Comparison of ENCODE assay signal across 27 cellular contexts in the genomic region with DNA sequence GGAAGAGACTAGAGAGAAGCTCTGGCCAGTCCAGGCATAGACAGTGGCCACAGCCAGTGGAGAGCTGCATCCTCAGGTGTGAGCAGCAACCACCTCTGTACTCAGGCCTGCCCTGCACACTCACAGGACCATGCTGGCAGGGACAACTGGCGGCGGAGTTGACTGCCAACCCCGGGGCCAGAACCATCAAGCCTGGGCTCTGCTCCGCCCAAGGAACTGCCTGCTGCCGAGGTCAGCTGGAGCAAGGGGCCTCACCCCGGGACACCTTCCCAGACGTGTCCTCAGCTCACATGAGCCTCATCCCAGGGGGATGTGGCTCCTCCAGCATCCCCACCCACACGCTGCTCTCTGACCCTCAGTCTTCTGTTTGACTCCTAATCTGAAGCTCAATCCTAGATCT. TPM values are rescaled to one million over a fixed set of nuclear protein-coding genes. Genes with fewer than 3 reads are reported as not detected.
DNase-seq lines count a peak whose midpoint lies in the region; ATAC-seq and TF ChIP-seq lines count a peak whose summit lies in the region.
"Had no signal": no experiment of that assay in that cellular context is flagged by ENCODE, and none has a peak within 500 bp of the region (broad histone marks: within the 10 kb centered on the region; RNA-seq: fewer than 3 reads in every experiment).

No MANE protein-coding gene starts in this region.

- H2AFZ ChIP-seq in neural progenitor cell (replicated peaks) = no peak overlapping the region
- no peak overlapping the region for H2AFZ ChIP-seq in OCI-LY7 (ENCODE audit: low read length)
- H2AFZ ChIP-seq: hepatocyte, parathyroid adenoma had no signal

- H3K4me3 ChIP-seq in right cardiac atrium (ENCODE audit: low read length) = no peak overlapping the region
- no peak overlapping the region for H3K4me3 ChIP-seq in esophagus muscularis mucosa
- H3K4me3 ChIP-seq in neural progenitor cell = no peak overlapping the region
- H3K4me3 ChIP-seq in vagina = no peak overlapping the region
- H3K4me3 ChIP-seq in OCI-LY7 (ENCODE audit: low read depth, low read length, poor library complexity, severe bottlenecking) = no peak overlapping the region
- H3K4me3 ChIP-seq in A673 (ENCODE audit: low read depth, low read length, poor library complexity, severe bottlenecking) = no peak overlapping the region
- H3K4me3 ChIP-seq: A549, hepatocyte had no signal

- no peak overlapping the region for H3K9ac ChIP-seq in neural progenitor cell
- H3K9ac ChIP-seq: parathyroid adenoma had no signal

- ATAC-seq in right cardiac atrium (no peak), Right ventricle myocardium superior (ENCODE audit: poor library complexity) (no peak)
- ATAC-seq: A549; foreskin keratinocyte; HepG2; naive thymus-derived CD8-positive, alpha-beta T cell; SK-N-SH treated with all-trans-retinoic acid at 6 μM for 48 hours had no signal

- no peaks in the 10 kb centered on the region for H3K9me3 Mint-ChIP-seq in neural progenitor cell
- H3K9me3 Mint-ChIP-seq: central memory CD8-positive, alpha-beta T cell; naive thymus-derived CD8-positive, alpha-beta T cell had no signal

- no TSS peak for BruUV-seq in OCI-LY7 (replicated peaks; lab: Mats Ljungman, UMichigan)
- no TSS peak for BruUV-seq in A673 (replicated peaks; lab: Mats Ljungman, UMichigan)

- TF ChIP-seq POLR2A in esophagus muscularis mucosa (IDR thresholded peaks at IDR 0.05; ENCODE audit: low read depth) (no peak), vagina (IDR thresholded peaks at IDR 0.05) (no peak)

- H3K4me3 Mint-ChIP-seq in neural progenitor cell = no peak overlapping the region
- H3K4me3 Mint-ChIP-seq: activated naive CD8-positive, alpha-beta T cell; B cell; central memory CD8-positive, alpha-beta T cell; naive thymus-derived CD8-positive, alpha-beta T cell had no signal

- TF ChIP-seq EP300 in esophagus muscularis mucosa (IDR thresholded peaks at IDR 0.05) = no peak

- CTCF ChIA-PET in OCI-LY7 (lab: Charles Lee; ENCODE audit: unreplicated experiment) = no interaction called here
- CTCF ChIA-PET in A673 (lab: Charles Lee) = interaction anchor here (1.9 kb wide), 1 partner anchor 28 kb away, joined by 4 read pairs; no protein-coding TSS in a partner anchor

- H3K4me2 ChIP-seq in neural progenitor cell (no peak overlapping the region), OCI-LY7 (ENCODE audit: low read length) (no peak overlapping the region)
- H3K4me2 ChIP-seq: A549 had no signal

- H3K27ac Mint-ChIP-seq in neural progenitor cell = peak overlapping the region; percentile 79
- H3K27ac Mint-ChIP-seq: activated naive CD8-positive, alpha-beta T cell; B cell had no signal

- no peak for TF ChIP-seq CTCF in esophagus muscularis mucosa (IDR thresholded peaks at IDR 0.05)
- TF ChIP-seq CTCF in neural progenitor cell (IDR thresholded peaks at IDR 0.05) = no peak
- TF ChIP-seq CTCF in vagina (IDR thresholded peaks at IDR 0.05) = no peak
- no peak for TF ChIP-seq CTCF in OCI-LY7 (conservative IDR thresholded peaks at IDR 0.05; ENCODE audit: low read length)
- no peak for TF ChIP-seq CTCF in A673 (conservative IDR thresholded peaks at IDR 0.05; ENCODE audit: low read depth, low read length)

- WGBS in right cardiac atrium = 67% methylated on average over 8 of the region's 8 CpGs
- 74% methylated on average over 8 of the region's 8 CpGs for WGBS in esophagus muscularis mucosa

- H3K9me3 ChIP-seq in right cardiac atrium (ENCODE audit: control insufficient read depth, low read length) (no peaks in the 10 kb centered on the region), esophagus muscularis mucosa (no peaks in the 10 kb centered on the region), neural progenitor cell (ENCODE audit: low read depth) (no peaks in the 10 kb centered on the region), vagina (no peaks in the 10 kb centered on the region), OCI-LY7 (ENCODE audit: low read length) (no peaks in the 10 kb centered on the region), A673 (ENCODE audit: low read depth, low read length, poor library complexity, severe bottlenecking) (no peaks in the 10 kb centered on the region)
- H3K9me3 ChIP-seq: A549 had no signal

- POLR2A ChIA-PET in OCI-LY7 (lab: Charles Lee) = interaction anchor here (0.6 kb wide), 1 partner anchor 30 kb away, joined by 5 read pairs; no protein-coding TSS in a partner anchor
- POLR2A ChIA-PET in A673 (lab: Charles Lee; ENCODE audit: low non-redundant PET) = no interaction called here

- intact Hi-C loops in right cardiac atrium (cut with DNase I) (no loop called here), Right ventricle myocardium superior (cut with DNase I) (no loop called here), esophagus muscularis mucosa (cut with DNase I) (no loop called here), vagina (cut with DNase I) (no loop called here), OCI-LY7 (cut with micrococcal nuclease; ENCODE audit: unreplicated experiment) (no loop called here), A673 (cut with micrococcal nuclease; ENCODE audit: unreplicated experiment) (no loop called here)

- H3K4me1 Mint-ChIP-seq in neural progenitor cell = peaks cover 41% of the 10 kb centered on the region

- H3K4me1 ChIP-seq in right cardiac atrium (ENCODE audit: control insufficient read depth, insufficient read depth, low read length) (peaks cover 11% of the 10 kb centered on the region), esophagus muscularis mucosa (peaks cover 78 to 90% (median 84%) of the 10 kb centered on the region in 4 donors), neural progenitor cell (peaks cover 26% of the 10 kb centered on the region), vagina (peaks cover 80% of the 10 kb centered on the region), OCI-LY7 (ENCODE audit: insufficient read depth, low read length, poor library complexity, severe bottlenecking) (no peaks in the 10 kb centered on the region), A673 (ENCODE audit: insufficient read depth, low read length, poor library complexity, severe bottlenecking) (peaks cover 9% of the 10 kb centered on the region)
- H3K4me1 ChIP-seq: foreskin keratinocyte had no signal

- peaks cover 11% of the 10 kb centered on the region for H3K27me3 Mint-ChIP-seq in neural progenitor cell (ENCODE audit: insufficient read depth, low read depth)

- peaks cover 6 to 11% (median 8%) of the 10 kb centered on the region in 4 donors for H3K36me3 ChIP-seq in esophagus muscularis mucosa
- no peaks in the 10 kb centered on the region for H3K36me3 ChIP-seq in neural progenitor cell
- peaks cover 0 to 6% of the 10 kb centered on the region in 2 donors for H3K36me3 ChIP-seq in vagina
- H3K36me3 ChIP-seq in OCI-LY7 (ENCODE audit: insufficient read depth, low read length) = no peaks in the 10 kb centered on the region
- H3K36me3 ChIP-seq in A673 (ENCODE audit: insufficient read depth, low read length, poor library complexity, severe bottlenecking) = no peaks in the 10 kb centered on the region

- H3K27me3 ChIP-seq in right cardiac atrium (ENCODE audit: control insufficient read depth, insufficient read depth) = no peaks in the 10 kb centered on the region
- H3K27me3 ChIP-seq in esophagus muscularis mucosa = no peaks in the 10 kb centered on the region
- H3K27me3 ChIP-seq in neural progenitor cell = peaks cover 5% of the 10 kb centered on the region
- no peaks in the 10 kb centered on the region for H3K27me3 ChIP-seq in vagina
- H3K27me3 ChIP-seq in A673 (replicated peaks; ENCODE audit: insufficient read depth, low read depth, low read length, poor library complexity) = no peaks in the 10 kb centered on the region
- H3K27me3 ChIP-seq: foreskin keratinocyte, hepatocyte had no signal

- H3K27ac ChIP-seq in right cardiac atrium (ENCODE audit: low read length) = no peak overlapping the region
- peak overlapping the region; percentile 25 to 94 (median 50) for H3K27ac ChIP-seq in esophagus muscularis mucosa (replicated peaks in 1 of 4)
- no peak overlapping the region for H3K27ac ChIP-seq in neural progenitor cell
- H3K27ac ChIP-seq in vagina = peak overlapping the region; percentile 92
- no peak overlapping the region for H3K27ac ChIP-seq in OCI-LY7 (ENCODE audit: low read depth, low read length, poor library complexity, severe bottlenecking)
- H3K27ac ChIP-seq in A673 (ENCODE audit: low read depth, low read length, poor library complexity, severe bottlenecking) = no peak overlapping the region
- H3K27ac ChIP-seq: A549, epithelial cell of prostate, foreskin keratinocyte, hepatocyte, parathyroid adenoma had no signal

- no peaks in the 10 kb centered on the region for H3K9me2 ChIP-seq in OCI-LY7 (ENCODE audit: insufficient read depth, low read length)

- peaks cover 30% of the 10 kb centered on the region for H4K20me1 ChIP-seq in neural progenitor cell (ENCODE audit: low read depth)
- no peaks in the 10 kb centered on the region for H4K20me1 ChIP-seq in OCI-LY7 (ENCODE audit: insufficient read depth, low read length)

- H3K36me3 Mint-ChIP-seq in neural progenitor cell = no peaks in the 10 kb centered on the region
- H3K36me3 Mint-ChIP-seq: activated naive CD8-positive, alpha-beta T cell had no signal

- peak in 2 of 3 donors; percentile 52 to 58 for DNase-seq in right cardiac atrium
- no peak for DNase-seq in Right ventricle myocardium superior
- DNase-seq in esophagus muscularis mucosa (ENCODE audit: extremely low spot score) = no peak
- no peak for DNase-seq in neural progenitor cell (ENCODE audit: low spot score)
- DNase-seq in vagina (ENCODE audit: extremely low spot score in 2 of 2) = no peak
- no peak for DNase-seq in OCI-LY7 (ENCODE audit: low spot score)
- DNase-seq in A673 (ENCODE audit: low spot score) = no peak
- DNase-seq in dermis blood vessel endothelial cell = no peak
- DNase-seq: activated CD4-positive, alpha-beta T cell treated with anti-CD3 and anti-CD28 coated beads, Interleukin-2, amount 50 U/mL, for 1 hour; activated CD8-positive, alpha-beta memory T cell treated with anti-CD3 and anti-CD28 coated beads, Interleukin-2, amount 50 U/mL, for 4 hours; foreskin keratinocyte; GDM1; naive thymus-derived CD8-positive, alpha-beta T cell; NCI-H1105 treated with DMSO at 0.1 percent for 48 hours; NCI-H2029; NCI-H2227 treated with DMSO at 0.1 percent for 48 hours; NCI-H748 treated with DMSO at 0.1 percent for 48 hours; T-helper 2 cell had no signal

- H3K79me2 ChIP-seq in neural progenitor cell (ENCODE audit: low read depth) = no peaks in the 10 kb centered on the region
- H3K79me2 ChIP-seq in OCI-LY7 (ENCODE audit: insufficient read depth, low read depth, low read length) = no peaks in the 10 kb centered on the region

- peaks cover 9% of the 10 kb centered on the region for H3F3A ChIP-seq in neural progenitor cell (ENCODE audit: low read depth)

RNA-seq across cellular contexts. Expression of a gene that starts 3.2 kb away (rescaled TPM):
- total RNA-seq in right cardiac atrium (10 to 100 TPM; 20.4 to 26.7 (median 24.2) TPM), Right ventricle myocardium superior (16.6 TPM), esophagus muscularis mucosa (10 to 100 TPM; 26.7 to 43.0 (median 30.2) TPM), neural progenitor cell (ENCODE audit: low replicate concordance) (11.0 and 24.4 TPM in 2 replicates), vagina (86.9 TPM), OCI-LY7 (2022) (0.66 and 0.68 TPM in 2 replicates), A673 (2021) (5.8 TPM in 2 replicates), dermis blood vessel endothelial cell (30.1 and 32.1 TPM in 2 replicates)
- polyA plus RNA-seq in right cardiac atrium = 29.6 TPM
- 0.10 and 0.13 TPM in 2 replicates for total RNA-seq in OCI-LY7 (2014; rRNA removed; shearing (Covaris generic))
- total RNA-seq: naive thymus-derived CD8-positive, alpha-beta T cell had no signal

RNA-seq across cellular contexts. Expression of a gene that starts 8.8 kb away (rescaled TPM):
- total RNA-seq in right cardiac atrium (10 to 100 TPM; 31.8 to 39.3 (median 37.9) TPM), Right ventricle myocardium superior (31.6 TPM), esophagus muscularis mucosa (100 to 1,000 TPM in 2 of 4 donors, 10 to 100 TPM in 2; 70.2 to 120 (median 106) TPM), neural progenitor cell (ENCODE audit: low replicate concordance) (21.2 and 63.4 TPM in 2 replicates), vagina (124 TPM), OCI-LY7 (2022) (54.2 and 58.1 TPM in 2 replicates), A673 (2021) (30.6 and 34.2 TPM in 2 replicates), dermis blood vessel endothelial cell (121 and 199 TPM in 2 replicates)
- polyA plus RNA-seq in right cardiac atrium = 56.8 TPM
- total RNA-seq in OCI-LY7 (2014; rRNA removed; shearing (Covaris generic)) = 119 and 126 TPM in 2 replicates

RNA-seq across cellular contexts. Expression of a gene that starts 15.6 kb away (rescaled TPM):
- 10 to 100 TPM; 54.8 to 71.4 (median 62.3) TPM for total RNA-seq in right cardiac atrium
- 108 TPM for polyA plus RNA-seq in right cardiac atrium
- total RNA-seq in Right ventricle myocardium superior = 79.9 TPM
- 10 to 100 TPM; 22.0 to 33.6 (median 25.7) TPM for total RNA-seq in esophagus muscularis mucosa
- 43.6 and 49.8 TPM in 2 replicates for total RNA-seq in neural progenitor cell (ENCODE audit: low replicate concordance)
- total RNA-seq in vagina = 15.0 TPM
- total RNA-seq in OCI-LY7 (2014; rRNA removed; shearing (Covaris generic)) = 61.4 and 68.1 TPM in 2 replicates
- 63.0 and 68.3 TPM in 2 replicates for total RNA-seq in OCI-LY7 (2022)
- total RNA-seq in A673 (2021) = 52.5 and 54.9 TPM in 2 replicates
- total RNA-seq in dermis blood vessel endothelial cell = 17.9 and 25.9 TPM in 2 replicates

RNA-seq across cellular contexts. Expression of a gene that starts 15.8 kb away (rescaled TPM):
- 10 to 100 TPM in 3 of 4 donors, 1 to 10 TPM in 1; 9.8 to 13.4 (median 11.6) TPM for total RNA-seq in right cardiac atrium
- polyA plus RNA-seq in right cardiac atrium = 11.2 TPM
- 11.1 TPM for total RNA-seq in Right ventricle myocardium superior
- 1 to 10 TPM; 3.3 to 3.8 (median 3.7) TPM for total RNA-seq in esophagus muscularis mucosa
- total RNA-seq in neural progenitor cell (ENCODE audit: low replicate concordance) = 9.2 and 11.0 TPM in 2 replicates
- total RNA-seq in vagina = 12.8 TPM
- total RNA-seq in OCI-LY7 (2014; rRNA removed; shearing (Covaris generic)) = 26.2 and 28.6 TPM in 2 replicates
- 73.6 and 74.1 TPM in 2 replicates for total RNA-seq in OCI-LY7 (2022)
- total RNA-seq in A673 (2021) = 41.5 and 48.5 TPM in 2 replicates
- total RNA-seq in dermis blood vessel endothelial cell = 6.3 and 6.6 TPM in 2 replicates

Comparison
In these comparisons a context has a peak if more than half of its experiments do, and no peak if none do; other contexts are left out.
1. DNase-seq: peak in right cardiac atrium (2 of 3); none in Right ventricle myocardium superior (single experiment), esophagus muscularis mucosa (single experiment), neural progenitor cell (single experiment), vagina (0 of 2), OCI-LY7 (single experiment), A673 (single experiment) and dermis blood vessel endothelial cell (single experiment).
2. H3K27ac ChIP-seq: peak in esophagus muscularis mucosa (4 of 4) and vagina (single experiment); none in right cardiac atrium (single experiment), neural progenitor cell (single experiment), OCI-LY7 (single experiment) and A673 (single experiment).